23 cellular contexts compared by ENCODE assay signal in the genomic region with DNA sequence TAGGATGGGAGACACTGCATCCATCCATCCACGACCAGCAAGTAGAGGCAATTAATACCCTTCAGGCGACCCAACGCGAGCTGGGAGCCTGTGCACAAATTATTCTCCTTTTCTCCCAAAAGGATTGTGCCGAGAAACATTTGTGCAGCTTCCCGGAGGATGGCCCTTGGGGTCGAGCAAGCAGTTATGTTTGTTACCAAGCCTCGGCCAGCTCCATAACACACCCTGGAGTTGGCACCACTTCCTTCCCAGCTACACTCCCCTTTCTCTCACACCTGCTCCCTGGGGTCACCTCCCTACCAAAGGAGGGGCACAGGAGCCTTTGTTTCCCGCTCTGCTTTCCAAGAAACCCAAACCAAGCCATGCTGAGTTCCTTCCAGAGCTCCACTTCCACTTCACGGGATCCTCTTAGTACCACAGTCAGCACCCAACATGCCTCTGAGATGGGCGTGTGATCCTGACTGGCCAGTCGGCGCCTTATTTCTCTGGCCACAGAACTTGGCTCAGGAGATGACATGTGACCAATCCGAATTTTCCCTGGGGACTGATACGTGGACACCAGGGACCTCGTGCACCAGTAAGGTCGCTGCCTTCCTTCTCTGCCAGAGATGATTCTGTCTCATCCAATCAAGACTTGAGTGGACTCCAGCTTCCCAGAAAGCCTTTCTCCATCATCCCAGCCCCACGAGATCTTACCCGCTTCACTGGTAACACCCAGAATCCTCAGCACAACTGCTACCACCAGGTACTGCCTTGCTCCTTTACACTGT. TPM values are rescaled to one million over a fixed set of nuclear protein-coding genes. Genes with fewer than 3 reads are reported as not detected.
A peak's percentile ranks its signal among the peaks of the same experiment; 100 is the strongest.
DNase-seq lines count a peak whose midpoint lies in the region; ATAC-seq and TF ChIP-seq lines count a peak whose summit lies in the region.
"Had no signal": no experiment of that assay in that cellular context is flagged by ENCODE, and none has a peak within 500 bp of the region (broad histone marks: within the 10 kb centered on the region; RNA-seq: fewer than 3 reads in every experiment).

No MANE protein-coding gene starts in this region.

- intact Hi-C loops in posterior vena cava (cut with DNase I) = no loop called here

- no peaks in the 10 kb centered on the region for H4K20me1 ChIP-seq in osteoblast (ENCODE audit: insufficient read depth, low read length)

- H3K9me3 ChIP-seq in KOPT-K1 (ENCODE audit: insufficient read depth, low read length, poor library complexity, severe bottlenecking) (no peaks in the 10 kb centered on the region), osteoblast (ENCODE audit: low read depth, low read length) (peaks cover 3% of the 10 kb centered on the region)
- H3K9me3 ChIP-seq: psoas muscle, suprapubic skin had no signal

- no peak for ATAC-seq in GM18519 (IDR thresholded peaks at IDR 0.05; ENCODE audit: low FRiP score, unreplicated experiment)
- ATAC-seq: A549, psoas muscle had no signal

- H3K27ac ChIP-seq in KOPT-K1 (ENCODE audit: low read depth, low read length, poor library complexity, severe bottlenecking) = peak overlapping the region; percentile 91
- no peak overlapping the region for H3K27ac ChIP-seq in osteoblast (ENCODE audit: low read depth, low read length)
- H3K27ac ChIP-seq: A549, psoas muscle, SK-N-MC, suprapubic skin, WERI-Rb-1 had no signal

- no peaks in the 10 kb centered on the region for H3K36me3 ChIP-seq in KOPT-K1 (ENCODE audit: insufficient read depth, low read length)
- H3K36me3 ChIP-seq in osteoblast (ENCODE audit: insufficient read depth, low read length) = no peaks in the 10 kb centered on the region
- H3K36me3 ChIP-seq: suprapubic skin, WERI-Rb-1 had no signal

- H3K4me1 ChIP-seq in osteoblast (ENCODE audit: insufficient read depth, low read length) = no peaks in the 10 kb centered on the region
- H3K4me1 ChIP-seq: A549, psoas muscle, suprapubic skin had no signal

- H3K79me2 ChIP-seq in osteoblast (ENCODE audit: insufficient read depth, low read length) = no peaks in the 10 kb centered on the region

- H3K27me3 ChIP-seq in osteoblast (ENCODE audit: insufficient read depth, low read length) = peaks cover 36% of the 10 kb centered on the region

- H2AFZ ChIP-seq in osteoblast (ENCODE audit: low read length) = no peak overlapping the region

- peak; percentile 49 for DNase-seq in activated CD8-positive, alpha-beta memory T cell treated with anti-CD3 and anti-CD28 coated beads for 24 hours
- no peak for DNase-seq in activated CD8-positive, alpha-beta memory T cell treated with anti-CD3 and anti-CD28 coated beads, Interleukin-2, amount 50 U/mL, for 4 hours
- DNase-seq in ecto neural progenitor cell (ENCODE audit: low spot score) = peak; percentile 27
- peak; percentile 46 for DNase-seq in posterior vena cava (ENCODE audit: low spot score)
- DNase-seq in NCI-H1105 treated with DMSO at 0.1 percent for 48 hours (lab: John Stamatoyannopoulos, UW) = no peak
- no peak for DNase-seq in osteoblast (ENCODE audit: insufficient read length, low spot score, missing footprints)
- DNase-seq: amygdala; C1 segment of cervical spinal cord; central memory CD4-positive, alpha-beta T cell; effector CD4-positive, alpha-beta T cell; H7; Karpas-422; mesendoderm; NCI-H1092; NCI-H2081; psoas muscle had no signal

- TF ChIP-seq CTCF in osteoblast (IDR thresholded peaks at IDR 0.05; ENCODE audit: extremely low read depth, low read depth, low read length) = no peak

- H3K4me3 ChIP-seq in osteoblast (ENCODE audit: insufficient read depth, low read length) = no peak overlapping the region
- H3K4me3 ChIP-seq: A549, psoas muscle, SK-N-MC, suprapubic skin had no signal

- no peak overlapping the region for H3K4me2 ChIP-seq in osteoblast (ENCODE audit: insufficient read depth, low read length)
- H3K4me2 ChIP-seq: A549 had no signal

RNA-seq across cellular contexts. Expression of a gene that starts 28.5 kb away (rescaled TPM):
- total RNA-seq in posterior vena cava = under 1 TPM; 0.14 to 0.19 TPM
- total RNA-seq in osteoblast = not detected in 2 replicates
- total RNA-seq: H7, HT-29 had no signal

RNA-seq across cellular contexts. Expression of a gene that starts 31.8 kb away (rescaled TPM):
- total RNA-seq in posterior vena cava (10 to 100 TPM; 54.7 to 64.9 TPM), osteoblast (52.2 and 63.7 TPM in 2 replicates)

Comparison
In these comparisons a context has a peak if more than half of its experiments do, and no peak if none do; other contexts are left out.
1. DNase-seq: peak in activated CD8-positive, alpha-beta memory T cell treated with anti-CD3 and anti-CD28 coated beads for 24 hours (single experiment), ecto neural progenitor cell (single experiment) and posterior vena cava (single experiment); none in activated CD8-positive, alpha-beta memory T cell treated with anti-CD3 and anti-CD28 coated beads, Interleukin-2, amount 50 U/mL, for 4 hours (single experiment), NCI-H1105 treated with DMSO at 0.1 percent for 48 hours (single experiment) and osteoblast (single experiment).